ENCODE assay signal across 2 cellular contexts in the genomic region with DNA sequence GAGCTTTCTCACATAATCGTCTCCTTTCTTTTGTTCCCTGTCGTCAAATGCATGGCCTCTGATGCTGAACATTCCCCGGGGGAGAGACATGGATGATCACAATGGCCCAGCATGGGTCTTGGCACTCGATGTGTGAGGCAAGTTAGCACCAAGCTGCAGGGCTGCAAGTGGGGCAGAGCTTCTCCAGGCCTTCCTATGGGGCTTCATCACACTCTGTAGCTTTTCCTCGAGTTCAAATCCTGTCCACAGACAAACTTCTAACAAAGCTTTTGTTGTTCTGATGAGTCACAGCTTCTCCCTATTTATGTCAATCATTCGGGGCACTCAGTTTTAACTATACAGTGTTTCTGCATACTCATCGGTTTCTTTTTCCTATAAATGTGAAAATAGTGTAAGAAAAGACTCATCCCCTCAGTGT.
A peak's percentile ranks its signal among the peaks of the same experiment; 100 is the strongest.
TF ChIP-seq lines count a peak whose summit lies in the region.

No MANE protein-coding gene starts in this region.

TF ChIP-seq in GM23338, 12 proteins besides CTCF, POLR2A, EP300 and RAD21:
- TF ChIP-seq, protein P1, sequence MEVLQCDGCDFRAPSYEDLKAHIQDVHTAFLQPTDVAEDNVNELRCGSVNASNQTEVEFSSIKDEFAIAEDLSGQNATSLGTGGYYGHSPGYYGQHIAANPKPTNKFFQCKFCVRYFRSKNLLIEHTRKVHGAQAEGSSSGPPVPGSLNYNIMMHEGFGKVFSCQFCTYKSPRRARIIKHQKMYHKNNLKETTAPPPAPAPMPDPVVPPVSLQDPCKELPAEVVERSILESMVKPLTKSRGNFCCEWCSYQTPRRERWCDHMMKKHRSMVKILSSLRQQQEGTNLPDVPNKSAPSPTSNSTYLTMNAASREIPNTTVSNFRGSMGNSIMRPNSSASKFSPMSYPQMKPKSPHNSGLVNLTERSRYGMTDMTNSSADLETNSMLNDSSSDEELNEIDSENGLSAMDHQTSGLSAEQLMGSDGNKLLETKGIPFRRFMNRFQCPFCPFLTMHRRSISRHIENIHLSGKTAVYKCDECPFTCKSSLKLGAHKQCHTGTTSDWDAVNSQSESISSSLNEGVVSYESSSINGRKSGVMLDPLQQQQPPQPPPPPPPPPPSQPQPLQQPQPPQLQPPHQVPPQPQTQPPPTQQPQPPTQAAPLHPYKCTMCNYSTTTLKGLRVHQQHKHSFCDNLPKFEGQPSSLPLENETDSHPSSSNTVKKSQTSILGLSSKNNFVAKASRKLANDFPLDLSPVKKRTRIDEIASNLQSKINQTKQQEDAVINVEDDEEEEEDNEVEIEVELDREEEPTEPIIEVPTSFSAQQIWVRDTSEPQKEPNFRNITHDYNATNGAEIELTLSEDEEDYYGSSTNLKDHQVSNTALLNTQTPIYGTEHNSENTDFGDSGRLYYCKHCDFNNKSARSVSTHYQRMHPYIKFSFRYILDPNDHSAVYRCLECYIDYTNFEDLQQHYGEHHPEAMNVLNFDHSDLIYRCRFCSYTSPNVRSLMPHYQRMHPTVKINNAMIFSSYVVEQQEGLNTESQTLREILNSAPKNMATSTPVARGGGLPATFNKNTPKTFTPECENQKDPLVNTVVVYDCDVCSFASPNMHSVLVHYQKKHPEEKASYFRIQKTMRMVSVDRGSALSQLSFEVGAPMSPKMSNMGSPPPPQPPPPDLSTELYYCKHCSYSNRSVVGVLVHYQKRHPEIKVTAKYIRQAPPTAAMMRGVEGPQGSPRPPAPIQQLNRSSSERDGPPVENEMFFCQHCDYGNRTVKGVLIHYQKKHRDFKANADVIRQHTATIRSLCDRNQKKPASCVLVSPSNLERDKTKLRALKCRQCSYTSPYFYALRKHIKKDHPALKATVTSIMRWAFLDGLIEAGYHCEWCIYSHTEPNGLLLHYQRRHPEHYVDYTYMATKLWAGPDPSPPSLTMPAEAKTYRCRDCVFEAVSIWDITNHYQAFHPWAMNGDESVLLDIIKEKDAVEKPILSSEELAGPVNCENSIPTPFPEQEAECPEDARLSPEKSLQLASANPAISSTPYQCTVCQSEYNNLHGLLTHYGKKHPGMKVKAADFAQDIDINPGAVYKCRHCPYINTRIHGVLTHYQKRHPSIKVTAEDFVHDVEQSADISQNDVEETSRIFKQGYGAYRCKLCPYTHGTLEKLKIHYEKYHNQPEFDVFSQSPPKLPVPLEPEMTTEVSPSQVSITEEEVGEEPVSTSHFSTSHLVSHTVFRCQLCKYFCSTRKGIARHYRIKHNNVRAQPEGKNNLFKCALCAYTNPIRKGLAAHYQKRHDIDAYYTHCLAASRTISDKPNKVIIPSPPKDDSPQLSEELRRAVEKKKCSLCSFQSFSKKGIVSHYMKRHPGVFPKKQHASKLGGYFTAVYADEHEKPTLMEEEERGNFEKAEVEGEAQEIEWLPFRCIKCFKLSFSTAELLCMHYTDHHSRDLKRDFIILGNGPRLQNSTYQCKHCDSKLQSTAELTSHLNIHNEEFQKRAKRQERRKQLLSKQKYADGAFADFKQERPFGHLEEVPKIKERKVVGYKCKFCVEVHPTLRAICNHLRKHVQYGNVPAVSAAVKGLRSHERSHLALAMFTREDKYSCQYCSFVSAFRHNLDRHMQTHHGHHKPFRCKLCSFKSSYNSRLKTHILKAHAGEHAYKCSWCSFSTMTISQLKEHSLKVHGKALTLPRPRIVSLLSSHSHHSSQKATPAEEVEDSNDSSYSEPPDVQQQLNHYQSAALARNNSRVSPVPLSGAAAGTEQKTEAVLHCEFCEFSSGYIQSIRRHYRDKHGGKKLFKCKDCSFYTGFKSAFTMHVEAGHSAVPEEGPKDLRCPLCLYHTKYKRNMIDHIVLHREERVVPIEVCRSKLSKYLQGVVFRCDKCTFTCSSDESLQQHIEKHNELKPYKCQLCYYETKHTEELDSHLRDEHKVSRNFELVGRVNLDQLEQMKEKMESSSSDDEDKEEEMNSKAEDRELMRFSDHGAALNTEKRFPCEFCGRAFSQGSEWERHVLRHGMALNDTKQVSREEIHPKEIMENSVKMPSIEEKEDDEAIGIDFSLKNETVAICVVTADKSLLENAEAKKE (CRISPR knock-in tag; IDR thresholded peaks at IDR 0.05) = peak; percentile 98
- TF ChIP-seq ZNF114 (CRISPR knock-in tag; IDR thresholded peaks at IDR 0.05) (no peak), POLR2AphosphoS5 (IDR thresholded peaks at IDR 0.05; ENCODE audit: low read depth) (no peak), CREB1 (CRISPR knock-in tag; IDR thresholded peaks at IDR 0.05; ENCODE audit: low read depth) (no peak), NANOG (IDR thresholded peaks at IDR 0.05; ENCODE audit: borderline replicate concordance) (no peak), ZNF331 (CRISPR knock-in tag; IDR thresholded peaks at IDR 0.05; ENCODE audit: low read depth) (no peak)
- TF ChIP-seq, protein P2, sequence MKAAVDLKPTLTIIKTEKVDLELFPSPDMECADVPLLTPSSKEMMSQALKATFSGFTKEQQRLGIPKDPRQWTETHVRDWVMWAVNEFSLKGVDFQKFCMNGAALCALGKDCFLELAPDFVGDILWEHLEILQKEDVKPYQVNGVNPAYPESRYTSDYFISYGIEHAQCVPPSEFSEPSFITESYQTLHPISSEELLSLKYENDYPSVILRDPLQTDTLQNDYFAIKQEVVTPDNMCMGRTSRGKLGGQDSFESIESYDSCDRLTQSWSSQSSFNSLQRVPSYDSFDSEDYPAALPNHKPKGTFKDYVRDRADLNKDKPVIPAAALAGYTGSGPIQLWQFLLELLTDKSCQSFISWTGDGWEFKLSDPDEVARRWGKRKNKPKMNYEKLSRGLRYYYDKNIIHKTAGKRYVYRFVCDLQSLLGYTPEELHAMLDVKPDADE (IDR thresholded peaks at IDR 0.05) = no peak

TF ChIP-seq in HEK293T, 16 proteins besides CTCF, POLR2A, EP300 and RAD21 (continued from another document):
- TF ChIP-seq SUZ12 (IDR thresholded peaks at IDR 0.05) = no peak
- TF ChIP-seq FOXA1 (IDR thresholded peaks at IDR 0.05) = no peak
- no peak for TF ChIP-seq ZNF384 (IDR thresholded peaks at IDR 0.05)
- TF ChIP-seq, protein P3, sequence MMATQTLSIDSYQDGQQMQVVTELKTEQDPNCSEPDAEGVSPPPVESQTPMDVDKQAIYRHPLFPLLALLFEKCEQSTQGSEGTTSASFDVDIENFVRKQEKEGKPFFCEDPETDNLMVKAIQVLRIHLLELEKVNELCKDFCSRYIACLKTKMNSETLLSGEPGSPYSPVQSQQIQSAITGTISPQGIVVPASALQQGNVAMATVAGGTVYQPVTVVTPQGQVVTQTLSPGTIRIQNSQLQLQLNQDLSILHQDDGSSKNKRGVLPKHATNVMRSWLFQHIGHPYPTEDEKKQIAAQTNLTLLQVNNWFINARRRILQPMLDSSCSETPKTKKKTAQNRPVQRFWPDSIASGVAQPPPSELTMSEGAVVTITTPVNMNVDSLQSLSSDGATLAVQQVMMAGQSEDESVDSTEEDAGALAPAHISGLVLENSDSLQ (IDR thresholded peaks at IDR 0.05) = no peak
- TF ChIP-seq TARDBP (IDR thresholded peaks at IDR 0.05) = no peak
